In the genomic region with DNA sequence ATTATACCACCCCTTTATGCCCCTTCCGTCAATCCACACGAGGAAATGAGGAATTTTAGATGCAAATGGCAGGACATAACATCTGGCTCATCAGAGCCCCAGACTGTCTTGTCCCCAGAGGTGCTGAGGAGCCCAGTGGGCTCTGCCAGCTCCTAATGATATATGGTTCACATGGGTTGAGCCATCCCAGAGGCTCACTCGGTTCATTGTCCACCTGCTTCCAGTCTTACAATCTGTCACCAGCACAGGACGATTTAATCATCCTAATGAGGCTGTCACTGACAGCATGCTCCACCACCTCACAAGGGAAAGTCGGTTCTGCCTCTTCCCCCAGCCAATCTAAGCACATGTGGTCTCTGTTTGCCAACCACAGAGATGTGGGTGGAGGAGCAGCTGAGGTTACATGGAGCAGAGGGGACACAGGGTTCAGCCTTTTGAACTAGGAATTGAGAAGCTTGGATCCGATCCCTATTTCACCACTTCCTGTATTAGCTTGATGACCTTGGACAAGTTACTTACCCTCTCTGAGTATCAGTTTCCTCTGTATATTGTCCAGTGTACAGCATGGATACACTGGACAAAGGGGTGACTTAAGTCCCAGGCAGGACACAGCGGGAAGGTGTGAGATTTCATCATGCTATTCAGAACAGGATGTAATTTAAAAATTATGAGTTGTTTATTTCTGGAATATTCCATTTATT, we compare ENCODE assay signal across 11 cellular contexts. TPM values are rescaled to one million over a fixed set of nuclear protein-coding genes. Genes with fewer than 3 reads are reported as not detected.
A peak's percentile ranks its signal among the peaks of the same experiment; 100 is the strongest.
DNase-seq lines count a peak whose midpoint lies in the region; ATAC-seq, FAIRE-seq and TF ChIP-seq lines count a peak whose summit lies in the region.
"Had no signal": no experiment of that assay in that cellular context is flagged by ENCODE, and none has a peak within 500 bp of the region (broad histone marks: within the 10 kb centered on the region; RNA-seq: fewer than 3 reads in every experiment).

No MANE protein-coding gene starts in this region.

- TF ChIP-seq POLR2A in A549 (IDR thresholded peaks at IDR 0.05; ENCODE audit: low read length): no peak

- no peak for TF ChIP-seq RAD21 in A549 (conservative IDR thresholded peaks at IDR 0.05 in 1 of 2, IDR thresholded peaks at IDR 0.05 in 1 of 2)

- no peaks in the 10 kb centered on the region for H3K27me3 Mint-ChIP-seq in WTC11 (ENCODE audit: low read depth)
- H3K27me3 Mint-ChIP-seq in CD8-positive, alpha-beta T cell (ENCODE audit: low read depth): peaks cover 13% of the 10 kb centered on the region
- H3K27me3 Mint-ChIP-seq in CD4-positive, alpha-beta memory T cell: peaks cover 0 to 15% of the 10 kb centered on the region in 2 donors

- H3K4me2 ChIP-seq in A549: peak overlapping the region; percentile 45; the same call in 2 of the 3 replicates

- H3K36me3 Mint-ChIP-seq in WTC11: no peaks in the 10 kb centered on the region; the same call in 1 of the 2 replicates
- H3K36me3 Mint-ChIP-seq in CD8-positive, alpha-beta T cell: no peaks in the 10 kb centered on the region
- no peaks in the 10 kb centered on the region for H3K36me3 Mint-ChIP-seq in CD4-positive, alpha-beta memory T cell
- H3K36me3 Mint-ChIP-seq: activated naive CD4-positive, alpha-beta T cell treated with anti-CD3 and anti-CD28 coated beads, Interleukin-2, amount 10 ng/mL, durations not matched to agents 7 days and 5 days had no signal

- CTCF ChIA-PET in A549 (lab: Yijun Ruan, JAX) (interaction anchor here (0.6 to 45.8 kb wide), 5 partner anchors 8 to 42 kb away, joined by 3 to 2036 read pairs (median 4); a partner anchor contains a TSS), WTC11 (lab: Charles Lee) (interaction anchor here (1.1 to 3.7 kb wide), 3 partner anchors 27 to 123 kb away, joined by 4 to 16 read pairs (median 5); a partner anchor contains a TSS)
- CTCF ChIA-PET in CD8-positive, alpha-beta T cell (lab: Charles Lee): no interaction called here
- CTCF ChIA-PET in CD4-positive, alpha-beta memory T cell (lab: Charles Lee; ENCODE audit: partially characterized antibody): interaction anchor here (0.6 kb wide), 1 partner anchor 723 kb away, joined by 3 read pairs; no protein-coding TSS in a partner anchor

- 56% methylated on average over 7 of the region's 7 CpGs for WGBS in A549 (ENCODE audit: missing lambda C conversion rate)

- H3K36me3 ChIP-seq in CD8-positive, alpha-beta T cell (ENCODE audit: insufficient read depth, low read length): no peaks in the 10 kb centered on the region
- H3K36me3 ChIP-seq in CD4-positive, alpha-beta memory T cell (ENCODE audit: insufficient read depth, low read length): no peaks in the 10 kb centered on the region

- H3K4me3 Mint-ChIP-seq in WTC11: no peak overlapping the region
- H3K4me3 Mint-ChIP-seq in CD8-positive, alpha-beta T cell: no peak overlapping the region
- H3K4me3 Mint-ChIP-seq in CD4-positive, alpha-beta memory T cell: no peak overlapping the region
- H3K4me3 Mint-ChIP-seq: activated naive CD4-positive, alpha-beta T cell treated with anti-CD3 and anti-CD28 coated beads, Interleukin-2, amount 10 ng/mL, durations not matched to agents 7 days and 5 days had no signal

- intact Hi-C loops in CD8-positive, alpha-beta T cell (cut with DNase I, micrococcal nuclease): no loop called here
- intact Hi-C loops in CD4-positive, alpha-beta memory T cell (cut with micrococcal nuclease): no loop called here

- ATAC-seq in A549: no peak; a peak in 2 of 6 replicates
- ATAC-seq in WTC11: no peak
- ATAC-seq in HG03095 (IDR thresholded peaks at IDR 0.05; ENCODE audit: unreplicated experiment): no peak
- no peak for ATAC-seq in CD8-positive, alpha-beta T cell

- no peak for TF ChIP-seq EP300 in A549 (IDR thresholded peaks at IDR 0.05)

- no peaks in the 10 kb centered on the region for H3K9me3 ChIP-seq in A549
- H3K9me3 ChIP-seq in CD8-positive, alpha-beta T cell (ENCODE audit: low read length): no peaks in the 10 kb centered on the region
- H3K9me3 ChIP-seq in CD4-positive, alpha-beta memory T cell (ENCODE audit: control insufficient read depth in 1 of 2, low read length in 2 of 2): no peaks in the 10 kb centered on the region

- no peak overlapping the region for H3K27ac Mint-ChIP-seq in WTC11
- H3K27ac Mint-ChIP-seq in CD8-positive, alpha-beta T cell: no peak overlapping the region
- peak overlapping the region in 2 of 7 donors; percentile 74 to 80 for H3K27ac Mint-ChIP-seq in CD4-positive, alpha-beta memory T cell
- H3K27ac Mint-ChIP-seq: activated naive CD4-positive, alpha-beta T cell treated with anti-CD3 and anti-CD28 coated beads, Interleukin-2, amount 10 ng/mL, durations not matched to agents 7 days and 5 days had no signal

- peak overlapping the region; percentile 64; a peak in 5 of 6 replicates for H3K27ac ChIP-seq in A549
- H3K27ac ChIP-seq in CD8-positive, alpha-beta T cell (ENCODE audit: low read depth, low read length): no peak overlapping the region
- no peak overlapping the region for H3K27ac ChIP-seq in CD4-positive, alpha-beta memory T cell (ENCODE audit: low read depth, low read length)

- H3K4me1 Mint-ChIP-seq in WTC11: peaks cover 6% of the 10 kb centered on the region
- peaks cover 4% of the 10 kb centered on the region for H3K4me1 Mint-ChIP-seq in CD8-positive, alpha-beta T cell (ENCODE audit: low read depth)
- H3K4me1 Mint-ChIP-seq in CD4-positive, alpha-beta memory T cell: peaks cover 0 to 6% (median 3%) of the 10 kb centered on the region in 4 donors
- H3K4me1 Mint-ChIP-seq: activated naive CD4-positive, alpha-beta T cell treated with anti-CD3 and anti-CD28 coated beads, Interleukin-2, amount 10 ng/mL, durations not matched to agents 7 days and 5 days had no signal

- POLR2A ChIA-PET in A549 (lab: Yijun Ruan, JAX): no interaction called here
- POLR2A ChIA-PET in WTC11 (lab: Charles Lee): no interaction called here
- POLR2A ChIA-PET in CD8-positive, alpha-beta T cell (lab: Charles Lee): no interaction called here
- POLR2A ChIA-PET in CD4-positive, alpha-beta memory T cell (lab: Charles Lee; ENCODE audit: partially characterized antibody): interaction anchor here (1.5 kb wide), 1 partner anchor 96 kb away, joined by 4 read pairs; no protein-coding TSS in a partner anchor

- no peak for FAIRE-seq in A549 (lab: Jason Lieb, UNC)

- H3K9me3 Mint-ChIP-seq in WTC11: no peaks in the 10 kb centered on the region
- H3K9me3 Mint-ChIP-seq in CD8-positive, alpha-beta T cell: no peaks in the 10 kb centered on the region
- no peaks in the 10 kb centered on the region for H3K9me3 Mint-ChIP-seq in CD4-positive, alpha-beta memory T cell
- H3K9me3 Mint-ChIP-seq: activated naive CD4-positive, alpha-beta T cell treated with anti-CD3 and anti-CD28 coated beads, Interleukin-2, amount 10 ng/mL, durations not matched to agents 7 days and 5 days had no signal

- DNase-seq in A549 (ENCODE audit: low read depth in 1 of 2, low spot score in 1 of 2): no peak
- peak; percentile 63 for DNase-seq in Jurkat, Clone E6-1 (ENCODE audit: low read depth, low spot score)
- no peak for DNase-seq in WTC11 (ENCODE audit: low spot score)
- DNase-seq in iris pigment epithelial cell (ENCODE audit: low read depth): peak; percentile 40
- DNase-seq in HPDE6-E6E7 (ENCODE audit: extremely low spot score): no peak
- DNase-seq in CD8-positive, alpha-beta T cell: no peak
- no peak for DNase-seq in CD4-positive, alpha-beta memory T cell
- DNase-seq: activated naive CD4-positive, alpha-beta T cell treated with anti-CD3 and anti-CD28 coated beads, Interleukin-2, amount 10 ng/mL, durations not matched to agents 7 days and 5 days; GOT3; NCI-H345 had no signal

- no peak overlapping the region for H3K4me3 ChIP-seq in A549
- H3K4me3 ChIP-seq in Jurkat, Clone E6-1 (ENCODE audit: low read length): no peak overlapping the region
- no peak overlapping the region for H3K4me3 ChIP-seq in CD8-positive, alpha-beta T cell (ENCODE audit: low read depth, low read length)
- H3K4me3 ChIP-seq in CD4-positive, alpha-beta memory T cell (ENCODE audit: low read length in 2 of 2): no peak overlapping the region

- H3K4me1 ChIP-seq in A549: peaks cover 36% of the 10 kb centered on the region
- peaks cover 7% of the 10 kb centered on the region for H3K4me1 ChIP-seq in CD8-positive, alpha-beta T cell (ENCODE audit: insufficient read depth, low read length)
- H3K4me1 ChIP-seq in CD4-positive, alpha-beta memory T cell (ENCODE audit: insufficient read depth, low read length): no peaks in the 10 kb centered on the region

- no peak for TF ChIP-seq CTCF in A549 (IDR thresholded peaks at IDR 0.05)
- TF ChIP-seq CTCF in WTC11 (IDR thresholded peaks at IDR 0.05): no peak
- TF ChIP-seq CTCF in CD8-positive, alpha-beta T cell (IDR thresholded peaks at IDR 0.05): no peak

- H3K27me3 ChIP-seq in CD8-positive, alpha-beta T cell (ENCODE audit: insufficient read depth, low read length): no peaks in the 10 kb centered on the region
- H3K27me3 ChIP-seq in CD4-positive, alpha-beta memory T cell (ENCODE audit: insufficient read depth, low read length): no peaks in the 10 kb centered on the region

TF ChIP-seq in WTC11, 78 proteins besides CTCF, POLR2A, EP300 and RAD21 (continues in another document):
- no peak for TF ChIP-seq FOXP1 (CRISPR knock-in tag; IDR thresholded peaks at IDR 0.05; ENCODE audit: borderline replicate concordance)

RNA-seq across cellular contexts. Expression of a gene that starts 27.0 kb away (rescaled TPM):
- polyA plus RNA-seq in A549 (2011; rRNA removed): 66.0 and 70.4 TPM in 2 replicates
- polyA plus RNA-seq in A549 (2012; cell fraction: cytosol; rRNA removed): 31.6 and 32.6 TPM in 2 replicates
- 43.4 and 61.7 TPM in 2 replicates for polyA plus RNA-seq in A549 (2012; cell fraction: nucleus; rRNA removed)
- 32.0 to 33.9 TPM (median 33.2 TPM) in 3 replicates for polyA plus RNA-seq in A549 (2017; fragmentation: RNase III; extraction: RNeasy Plus Mini Kit Qiagen cat#74134 plus additional on column Dnase treatment)
- 94.3 and 110 TPM in 2 replicates for polyA minus RNA-seq in A549 (2011; rRNA and poly(A)+ RNA removed)
- polyA plus RNA-seq in Jurkat, Clone E6-1 (2012; ENCODE audit: insufficient read depth, insufficient read length): 36.3 TPM
- 47.9 to 58.5 TPM (median 58.3 TPM) in 3 replicates for total RNA-seq in WTC11 (2021)
- total RNA-seq in CD8-positive, alpha-beta T cell: 100 to 1,000 TPM; 125 to 130 TPM
- 10 to 100 TPM; 75.8 to 78.2 TPM for total RNA-seq in CD4-positive, alpha-beta memory T cell
- 10 to 100 TPM; 16.1 to 43.8 TPM for polyA plus RNA-seq in CD4-positive, alpha-beta memory T cell

RNA-seq across cellular contexts. Expression of a gene that starts 58.0 kb away (rescaled TPM):
- polyA plus RNA-seq in A549 (2011; rRNA removed) (21.0 and 21.1 TPM in 2 replicates), A549 (2017; fragmentation: RNase III; extraction: RNeasy Plus Mini Kit Qiagen cat#74134 plus additional on column Dnase treatment) (9.9 to 11.9 TPM (median 11.7 TPM) in 3 replicates)
- 27.5 and 29.3 TPM in 2 replicates for polyA plus RNA-seq in A549 (2012; cell fraction: cytosol; rRNA removed)
- 21.1 and 26.6 TPM in 2 replicates for polyA plus RNA-seq in A549 (2012; cell fraction: nucleus; rRNA removed)
- polyA minus RNA-seq in A549 (2011; rRNA and poly(A)+ RNA removed): 18.6 and 19.9 TPM in 2 replicates
- polyA plus RNA-seq in Jurkat, Clone E6-1 (2012; ENCODE audit: insufficient read depth, insufficient read length): 2.3 TPM
- total RNA-seq in WTC11 (2021): 11.9 to 13.4 TPM (median 13.0 TPM) in 3 replicates
- 1 to 10 TPM; 2.9 to 4.1 TPM for total RNA-seq in CD8-positive, alpha-beta T cell
- total RNA-seq in CD4-positive, alpha-beta memory T cell: 1 to 10 TPM; 1.5 to 1.6 TPM
- polyA plus RNA-seq in CD4-positive, alpha-beta memory T cell: 1 to 10 TPM; 2.3 to 6.8 TPM

Comparison
In these comparisons a context has a peak if more than half of its experiments do, and no peak if none do; other contexts are left out.
1. DNase-seq: peak in Jurkat, Clone E6-1 (single experiment) and iris pigment epithelial cell (single experiment); none in A549 (0 of 2), WTC11 (single experiment), HPDE6-E6E7 (single experiment), CD8-positive, alpha-beta T cell (0 of 7) and CD4-positive, alpha-beta memory T cell (0 of 5).
2. H3K27ac ChIP-seq: peak in A549 (2 of 2); none in CD8-positive, alpha-beta T cell (single experiment) and CD4-positive, alpha-beta memory T cell (single experiment).